Comparison of ENCODE assay signal across 22 cellular contexts in the genomic region with DNA sequence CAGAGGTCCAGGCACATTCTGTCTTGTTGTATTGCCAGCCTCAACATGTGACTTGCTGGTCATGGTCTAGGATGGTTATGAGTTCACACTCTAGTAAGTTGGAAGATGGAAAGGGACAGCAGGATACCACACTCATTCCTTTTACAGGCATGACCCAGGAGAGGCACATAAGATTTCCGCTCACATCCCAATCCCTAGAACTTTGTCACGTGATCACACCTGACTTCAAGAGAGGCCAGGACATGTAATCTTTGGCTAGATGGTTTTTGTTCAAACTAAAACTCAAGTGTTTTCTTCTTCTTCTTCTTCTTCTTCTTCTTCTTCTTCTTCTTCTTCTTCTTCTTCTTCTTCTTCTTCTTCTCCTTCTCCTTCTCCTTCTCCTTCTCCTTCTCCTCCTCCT. TPM values are rescaled to one million over a fixed set of nuclear protein-coding genes. Genes with fewer than 3 reads are reported as not detected.
A peak's percentile ranks its signal among the peaks of the same experiment; 100 is the strongest.
DNase-seq lines count a peak whose midpoint lies in the region; ATAC-seq, FAIRE-seq and TF ChIP-seq lines count a peak whose summit lies in the region.
"Had no signal": no experiment of that assay in that cellular context is flagged by ENCODE, and none has a peak within 500 bp of the region (broad histone marks: within the 10 kb centered on the region; RNA-seq: fewer than 3 reads in every experiment).

No MANE protein-coding gene starts in this region.

- H3K9me3 ChIP-seq in HepG2 (ENCODE audit: low read length) (no peaks in the 10 kb centered on the region), right lobe of liver (no peaks in the 10 kb centered on the region), K562 (replicated peaks; ENCODE audit: control insufficient read depth, insufficient read depth, low read depth, low read length) (no peaks in the 10 kb centered on the region), upper lobe of right lung (no peaks in the 10 kb centered on the region)
- H3K9me3 ChIP-seq in CD8-positive, alpha-beta T cell (ENCODE audit: low read length), result no peaks in the 10 kb centered on the region
- H3K9me3 ChIP-seq: BE2C, BLaER1 had no signal

- no peak for TF ChIP-seq RAD21 in HepG2 (CRISPR knock-in tag; IDR thresholded peaks at IDR 0.05)
- TF ChIP-seq RAD21 in K562 (CRISPR knock-in tag; conservative IDR thresholded peaks at IDR 0.05 in 1 of 2, IDR thresholded peaks at IDR 0.05 in 1 of 2), result no peak

- H3K4me3 ChIP-seq in HepG2 (replicated peaks in 1 of 3; ENCODE audit: insufficient read depth in 1 of 3, low read depth in 2 of 3, low read length in 3 of 3), result no peak overlapping the region
- H3K4me3 ChIP-seq in right lobe of liver, result no peak overlapping the region
- H3K4me3 ChIP-seq in K562, result no peak overlapping the region
- H3K4me3 ChIP-seq in upper lobe of right lung, result no peak overlapping the region
- H3K4me3 ChIP-seq in CD8-positive, alpha-beta T cell (ENCODE audit: low read depth, low read length), result no peak overlapping the region
- H3K4me3 ChIP-seq: BLaER1 had no signal

- H3K27ac ChIP-seq in HepG2 (ENCODE audit: extremely low read length, insufficient read depth, low read length) (no peak overlapping the region), right lobe of liver (no peak overlapping the region), K562 (ENCODE audit: extremely low read depth, low read depth, low read length) (no peak overlapping the region), upper lobe of right lung (no peak overlapping the region)
- H3K27ac ChIP-seq in CD8-positive, alpha-beta T cell (ENCODE audit: low read depth, low read length), result no peak overlapping the region
- H3K27ac ChIP-seq: 22Rv1, BLaER1 had no signal

- H3K79me2 ChIP-seq in HepG2 (ENCODE audit: insufficient read depth, low read length) (no peaks in the 10 kb centered on the region), K562 (ENCODE audit: control insufficient read depth, insufficient read depth, low read length) (no peaks in the 10 kb centered on the region)

- no TSS peak for BruUV-seq in HepG2 (replicated peaks; lab: Mats Ljungman, UMichigan)
- no TSS peak for BruUV-seq in K562 (replicated peaks; lab: Mats Ljungman, UMichigan)

- no peaks in the 10 kb centered on the region for H3K4me1 ChIP-seq in HepG2 (ENCODE audit: insufficient read depth, low read length)
- no peaks in the 10 kb centered on the region for H3K4me1 ChIP-seq in right lobe of liver
- no peaks in the 10 kb centered on the region; a peak in 1 of 5 replicates for H3K4me1 ChIP-seq in K562 (replicated peaks in 1 of 2; ENCODE audit: control insufficient read depth in 2 of 2, insufficient read depth in 2 of 2, low read length in 2 of 2)
- no peaks in the 10 kb centered on the region for H3K4me1 ChIP-seq in upper lobe of right lung
- no peaks in the 10 kb centered on the region for H3K4me1 ChIP-seq in CD8-positive, alpha-beta T cell (ENCODE audit: insufficient read depth, low read length)
- H3K4me1 ChIP-seq: BE2C, BLaER1 had no signal

- TF ChIP-seq POLR2A in HepG2 (IDR thresholded peaks at IDR 0.05; ENCODE audit: insufficient read depth in 1 of 2, low read depth in 2 of 2, low read length in 2 of 2) (no peak), right lobe of liver (IDR thresholded peaks at IDR 0.05) (no peak), K562 (conservative IDR thresholded peaks at IDR 0.05) (no peak)

- H3K9ac ChIP-seq in HepG2 (ENCODE audit: insufficient read depth, low read depth, low read length) (no peak overlapping the region), K562 (ENCODE audit: insufficient read depth in 1 of 2, low read depth in 2 of 2, low read length in 2 of 2) (no peak overlapping the region)
- H3K9ac ChIP-seq: BLaER1 had no signal

- POLR2A ChIA-PET in HepG2 (lab: Yijun Ruan, JAX) (no interaction called here), K562 (lab: Yijun Ruan, JAX) (no interaction called here)
- POLR2A ChIA-PET in CD8-positive, alpha-beta T cell (lab: Charles Lee), result no interaction called here

- H2AFZ ChIP-seq in HepG2 (ENCODE audit: low read length) (no peak overlapping the region), K562 (ENCODE audit: low read depth, low read length) (no peak overlapping the region)

- no peaks in the 10 kb centered on the region for H3K9me1 ChIP-seq in K562 (ENCODE audit: control insufficient read depth, insufficient read depth, low read length)

- H3K4me3 Mint-ChIP-seq in dendritic cell treated with granulocyte-macrophage colony-stimulating factor and Interleukin-4, amounts not matched to agents 40 ng/mL and 50 ng/mL, for 4 days, result no peak overlapping the region
- no peak overlapping the region for H3K4me3 Mint-ChIP-seq in CD8-positive, alpha-beta T cell
- H3K4me3 Mint-ChIP-seq: CD14-positive monocyte had no signal

- H3K36me3 ChIP-seq in HepG2 (replicated peaks in 1 of 2; ENCODE audit: control insufficient read depth in 1 of 2, insufficient read depth in 2 of 2, low read length in 2 of 2) (no peaks in the 10 kb centered on the region), right lobe of liver (no peaks in the 10 kb centered on the region), K562 (ENCODE audit: control insufficient read depth, insufficient read depth, low read length) (no peaks in the 10 kb centered on the region), upper lobe of right lung (no peaks in the 10 kb centered on the region)
- no peaks in the 10 kb centered on the region for H3K36me3 ChIP-seq in CD8-positive, alpha-beta T cell (ENCODE audit: insufficient read depth, low read length)
- H3K36me3 ChIP-seq: BE2C, BLaER1 had no signal

- TF ChIP-seq CTCF in HepG2 (CRISPR knock-in tag; IDR thresholded peaks at IDR 0.05), result no peak
- no peak for TF ChIP-seq CTCF in right lobe of liver (IDR thresholded peaks at IDR 0.05)
- TF ChIP-seq CTCF in K562 (IDR thresholded peaks at IDR 0.05 in 2 of 3, conservative IDR thresholded peaks at IDR 0.05 in 1 of 3; ENCODE audit: insufficient read depth in 2 of 3, low read depth in 1 of 3, low read length in 3 of 3), result no peak
- no peak for TF ChIP-seq CTCF in upper lobe of right lung (IDR thresholded peaks at IDR 0.05)
- no peak for TF ChIP-seq CTCF in CD8-positive, alpha-beta T cell (IDR thresholded peaks at IDR 0.05)

- H3K9me3 Mint-ChIP-seq in dendritic cell treated with granulocyte-macrophage colony-stimulating factor and Interleukin-4, amounts not matched to agents 40 ng/mL and 50 ng/mL, for 4 days, result peaks cover 9% of the 10 kb centered on the region
- H3K9me3 Mint-ChIP-seq in CD8-positive, alpha-beta T cell, result no peaks in the 10 kb centered on the region

- CTCF ChIA-PET in HepG2 (lab: Yijun Ruan, JAX; ENCODE audit: low intra/inter-chr PET ratio, low total read pairs), result no interaction called here
- CTCF ChIA-PET in K562 (lab: Yijun Ruan, JAX; ENCODE audit: low intra/inter-chr PET ratio), result no interaction called here
- CTCF ChIA-PET in CD8-positive, alpha-beta T cell (lab: Charles Lee), result no interaction called here

- no peak for DNase-seq in HepG2 (ENCODE audit: low spot score)
- no peak for DNase-seq in right lobe of liver
- no peak for DNase-seq in HTR-8/SVneo (ENCODE audit: insufficient read length, low spot score)
- no peak for DNase-seq in K562 (ENCODE audit: extremely low read depth in 1 of 4, low spot score in 3 of 4)
- no peak for DNase-seq in upper lobe of right lung
- DNase-seq in CD8-positive, alpha-beta T cell, result no peak
- no peak for DNase-seq in HuH-7.5 (ENCODE audit: low spot score)
- DNase-seq: ACHN; BE2C; C1 segment of cervical spinal cord; CD4-positive, alpha-beta memory T cell; CD4-positive, CD25-positive, alpha-beta regulatory T cell; DMS79 treated with DMSO at 0.1 percent for 48 hours; GF-D8 had no signal

- no peaks in the 10 kb centered on the region for H3K27me3 Mint-ChIP-seq in dendritic cell treated with granulocyte-macrophage colony-stimulating factor and Interleukin-4, amounts not matched to agents 40 ng/mL and 50 ng/mL, for 4 days
- H3K27me3 Mint-ChIP-seq in CD8-positive, alpha-beta T cell (ENCODE audit: low read depth), result no peaks in the 10 kb centered on the region
- H3K27me3 Mint-ChIP-seq: CD4-positive, alpha-beta memory T cell had no signal

- FAIRE-seq in HepG2 (lab: Jason Lieb, UNC), result no peak
- peak; percentile 72 for FAIRE-seq in HTR-8/SVneo (lab: Jason Lieb, UNC)
- no peak for FAIRE-seq in K562 (lab: Jason Lieb, UNC)
- FAIRE-seq: G401.6, GM12892, GM18507 had no signal

- no peaks in the 10 kb centered on the region for H3K36me3 Mint-ChIP-seq in dendritic cell treated with granulocyte-macrophage colony-stimulating factor and Interleukin-4, amounts not matched to agents 40 ng/mL and 50 ng/mL, for 4 days (ENCODE audit: low read depth)
- H3K36me3 Mint-ChIP-seq in CD8-positive, alpha-beta T cell, result no peaks in the 10 kb centered on the region
- H3K36me3 Mint-ChIP-seq: CD14-positive monocyte; CD4-positive, alpha-beta memory T cell; CD4-positive, CD25-positive, alpha-beta regulatory T cell had no signal

- H3K27me3 ChIP-seq in HepG2 (ENCODE audit: control insufficient read depth in 1 of 2, insufficient read depth in 2 of 2, low read length in 2 of 2) (no peaks in the 10 kb centered on the region), right lobe of liver (no peaks in the 10 kb centered on the region), K562 (ENCODE audit: control insufficient read depth in 2 of 2, insufficient read depth in 2 of 2, low read length in 2 of 2) (no peaks in the 10 kb centered on the region), upper lobe of right lung (no peaks in the 10 kb centered on the region)
- H3K27me3 ChIP-seq in CD8-positive, alpha-beta T cell (ENCODE audit: insufficient read depth, low read length), result no peaks in the 10 kb centered on the region
- H3K27me3 ChIP-seq: BE2C had no signal

- H3K4me2 ChIP-seq in HepG2 (ENCODE audit: low read depth, low read length), result no peak overlapping the region
- no peak overlapping the region for H3K4me2 ChIP-seq in K562 (ENCODE audit: insufficient read depth, low read length)
- H3K4me2 ChIP-seq: BLaER1 had no signal

- in situ Hi-C loops in HepG2 (cut with HindIII; ENCODE audit: extremely low pct_ligation_motif_present, low pct_unique_long_range_greater_than_20kb), result no loop called here
- in situ Hi-C loops in K562 (cut with MboI), result no loop called here

- H4K20me1 ChIP-seq in HepG2 (ENCODE audit: insufficient read depth, low read length) (no peaks in the 10 kb centered on the region), K562 (replicated peaks; ENCODE audit: control insufficient read depth, insufficient read depth, low read length) (no peaks in the 10 kb centered on the region)
- H4K20me1 ChIP-seq: BLaER1 had no signal

- intact Hi-C loops in HepG2 (cut with micrococcal nuclease; ENCODE audit: unreplicated experiment), result no loop called here
- intact Hi-C loops in right lobe of liver (cut with DNase I), result no loop called here
- intact Hi-C loops in K562 (cut with micrococcal nuclease), result no loop called here
- intact Hi-C loops in dendritic cell treated with granulocyte-macrophage colony-stimulating factor and Interleukin-4, amounts not matched to agents 40 ng/mL and 50 ng/mL, for 4 days (cut with micrococcal nuclease), result no loop called here
- intact Hi-C loops in upper lobe of right lung (cut with DNase I), result no loop called here
- intact Hi-C loops in CD8-positive, alpha-beta T cell (cut with DNase I, micrococcal nuclease), result no loop called here

- WGBS in HepG2 (ENCODE audit: low lambda C conversion rate), result 0% methylated on average over 2 of the region's 2 CpGs
- 50% methylated on average over 2 of the region's 2 CpGs for WGBS in right lobe of liver (ENCODE audit: insufficient coverage, low coverage, low lambda C conversion rate, missing lambda C conversion rate)
- WGBS in K562 (ENCODE audit: insufficient coverage, low coverage, missing lambda C conversion rate), result 5% methylated on average over 2 of the region's 2 CpGs

- TF ChIP-seq EP300 in HepG2 (IDR thresholded peaks at IDR 0.05; ENCODE audit: low read depth in 2 of 2, low read length in 2 of 2), result no peak
- no peak for TF ChIP-seq EP300 in HepG2 (CRISPR knock-in tag; IDR thresholded peaks at IDR 0.05; ENCODE audit: borderline replicate concordance)
- no peak for TF ChIP-seq EP300 in K562 (IDR thresholded peaks at IDR 0.05; ENCODE audit: low read length)

- peak overlapping the region; percentile 31 for H3K27ac Mint-ChIP-seq in dendritic cell treated with granulocyte-macrophage colony-stimulating factor and Interleukin-4, amounts not matched to agents 40 ng/mL and 50 ng/mL, for 4 days
- H3K27ac Mint-ChIP-seq in CD8-positive, alpha-beta T cell, result no peak overlapping the region
- H3K27ac Mint-ChIP-seq: CD14-positive monocyte had no signal

- ATAC-seq in HepG2, result no peak
- ATAC-seq in right lobe of liver, result no peak
- ATAC-seq in K562, result no peak
- ATAC-seq in upper lobe of right lung, result no peak
- ATAC-seq in CD8-positive, alpha-beta T cell, result no peak

- H3K4me1 Mint-ChIP-seq in dendritic cell treated with granulocyte-macrophage colony-stimulating factor and Interleukin-4, amounts not matched to agents 40 ng/mL and 50 ng/mL, for 4 days (ENCODE audit: low read depth), result peaks cover 6% of the 10 kb centered on the region
- H3K4me1 Mint-ChIP-seq in CD8-positive, alpha-beta T cell (ENCODE audit: low read depth), result peaks cover 9% of the 10 kb centered on the region

RNA-seq across cellular contexts. Expression of a gene that starts 53.4 kb away (rescaled TPM):
- total RNA-seq in HepG2 (2016; rRNA removed; fragmentation: Illumina TruSeq; extraction: Trizol), result not detected in 2 replicates
- total RNA-seq in HepG2 (2016; cell fraction: cytosol; rRNA removed; fragmentation: Illumina TruSeq; extraction: Trizol; ENCODE audit: low read depth), result not detected in 2 replicates
- not detected in 2 replicates for total RNA-seq in HepG2 (2016; cell fraction: insoluble cytoplasmic fraction; rRNA removed; fragmentation: Illumina TruSeq; extraction: Trizol)
- total RNA-seq in HepG2 (2016; cell fraction: membrane; rRNA removed; fragmentation: Illumina TruSeq; extraction: Trizol), result not detected in 2 replicates
- total RNA-seq in HepG2 (2016; cell fraction: nucleus; rRNA removed; fragmentation: Illumina TruSeq; extraction: Trizol), result not detected in 2 replicates
- polyA plus RNA-seq in HepG2 (2011; rRNA removed), result not detected in 2 replicates
- polyA plus RNA-seq in HepG2 (2011; cell fraction: cytosol; rRNA removed), result not detected in 2 replicates
- not detected in 2 replicates for polyA plus RNA-seq in HepG2 (2011; cell fraction: nucleus; rRNA removed)
- not detected in 2 replicates for polyA plus RNA-seq in HepG2 (2012)
- polyA plus RNA-seq in HepG2 (2016; cell fraction: cytosol; fragmentation: Illumina TruSeq; extraction: Trizol; ENCODE audit: low read depth), result not detected in 2 replicates
- polyA plus RNA-seq in HepG2 (2016; cell fraction: insoluble cytoplasmic fraction; fragmentation: Illumina TruSeq; extraction: Trizol; ENCODE audit: low read depth), result not detected in 2 replicates
- polyA plus RNA-seq in HepG2 (2016; cell fraction: membrane; fragmentation: Illumina TruSeq; extraction: Trizol; ENCODE audit: low read depth), result not detected in 2 replicates
- polyA plus RNA-seq in HepG2 (2016; cell fraction: nucleus; fragmentation: Illumina TruSeq; extraction: Trizol; ENCODE audit: insufficient read depth, low read depth), result not detected in 2 replicates
- polyA minus RNA-seq in HepG2 (2011; rRNA and poly(A)+ RNA removed; ENCODE audit: low replicate concordance), result not detected in 2 replicates
- polyA minus RNA-seq in HepG2 (2011; cell fraction: cytosol; rRNA and poly(A)+ RNA removed), result not detected in 2 replicates
- polyA minus RNA-seq in HepG2 (2011; cell fraction: nucleus; rRNA and poly(A)+ RNA removed), result not detected in 2 replicates
- total RNA-seq in right lobe of liver, result not detected
- not detected in 2 replicates for total RNA-seq in K562 (2011; cell fraction: chromatin; rRNA removed; ENCODE audit: low replicate concordance)
- not detected in 2 replicates for total RNA-seq in K562 (2011; cell fraction: nucleolus; rRNA removed)
- total RNA-seq in K562 (2011; cell fraction: nucleoplasm; rRNA removed), result not detected in 2 replicates
- not detected in 2 replicates for total RNA-seq in K562 (2014; rRNA removed)
- not detected in 2 replicates for total RNA-seq in K562 (2014; rRNA removed; fragmentation: Illumina TruSeq; extraction: Trizol)
- not detected in 2 replicates for total RNA-seq in K562 (2015; rRNA removed; fragmentation: Illumina TruSeq; extraction: Trizol)
- total RNA-seq in K562 (2021), result not detected in 2 replicates
- polyA plus RNA-seq in K562 (2011; rRNA removed), result not detected in 2 replicates
- polyA plus RNA-seq in K562 (2011; cell fraction: cytosol; rRNA removed), result 0.04 TPM in 1 of 2 replicates, not detected in the other
- not detected in 2 replicates for polyA plus RNA-seq in K562 (2011; cell fraction: nucleus; rRNA removed)
- polyA plus RNA-seq in K562 (2012), result not detected in 2 replicates
- polyA plus RNA-seq in K562 (2014; fragmentation: Illumina TruSeq; extraction: Trizol), result not detected in 2 replicates
- polyA plus RNA-seq in K562 (2014; fragmentation: Nextera tagmentation; extraction: Ambion mirVana), result not detected
- polyA plus RNA-seq in K562 (2014; rRNA removed), result 0.03 TPM in 1 of 2 replicates, not detected in the other
- not detected in 2 replicates for polyA minus RNA-seq in K562 (2011; rRNA and poly(A)+ RNA removed)
- not detected in 2 replicates for polyA minus RNA-seq in K562 (2011; cell fraction: cytosol; rRNA and poly(A)+ RNA removed)
- polyA minus RNA-seq in K562 (2011; cell fraction: nucleus; rRNA and poly(A)+ RNA removed), result not detected in 2 replicates
- not detected for total RNA-seq in upper lobe of right lung
- total RNA-seq in CD8-positive, alpha-beta T cell, result not detected
- total RNA-seq: CD4-positive, alpha-beta memory T cell; CD4-positive, CD25-positive, alpha-beta regulatory T cell had no signal
- polyA plus RNA-seq: AG04450; CD14-positive monocyte; CD4-positive, alpha-beta memory T cell; CD4-positive, CD25-positive, alpha-beta regulatory T cell had no signal
